ENCODE assay signal across 20 cellular contexts in the genomic region with DNA sequence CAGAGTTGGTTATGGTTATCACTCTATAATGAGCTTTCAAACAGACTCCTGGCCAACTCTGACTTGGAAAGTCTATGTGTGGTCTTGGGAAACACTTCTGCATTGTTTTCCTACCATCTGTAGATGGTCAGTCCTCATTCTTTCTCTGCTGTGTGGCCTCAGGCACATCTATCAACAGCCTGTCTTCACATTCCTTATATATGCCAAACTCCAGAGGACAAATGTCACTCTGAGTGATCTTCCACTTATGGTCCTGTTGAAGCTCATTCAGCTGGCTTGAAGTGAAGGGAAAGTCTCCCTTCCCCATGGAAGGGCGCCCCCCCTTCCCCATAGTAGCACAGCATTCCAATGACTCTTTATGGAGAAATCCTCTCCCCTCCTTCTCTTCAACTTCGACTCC. TPM values are rescaled to one million over a fixed set of nuclear protein-coding genes. Genes with fewer than 3 reads are reported as not detected.
DNase-seq lines count a peak whose midpoint lies in the region; ATAC-seq and TF ChIP-seq lines count a peak whose summit lies in the region.
"Had no signal": no experiment of that assay in that cellular context is flagged by ENCODE, and none has a peak within 500 bp of the region (broad histone marks: within the 10 kb centered on the region; RNA-seq: fewer than 3 reads in every experiment).

No MANE protein-coding gene starts in this region.

- intact Hi-C loops in activated naive CD4-positive, alpha-beta T cell treated with anti-CD3 and anti-CD28 coated beads for 36 hours (cut with micrococcal nuclease), result no loop called here
- intact Hi-C loops in left colon (cut with DNase I, micrococcal nuclease), result no loop called here

- CTCF ChIA-PET in activated naive CD4-positive, alpha-beta T cell treated with anti-CD3 and anti-CD28 coated beads for 36 hours (lab: Charles Lee), result interaction anchor here (0.6 to 2.1 kb wide), 6 partner anchors 10 to 62 kb away, joined by 3 to 6 read pairs (median 4); no protein-coding TSS in a partner anchor
- CTCF ChIA-PET in T-cell (lab: Charles Lee), result no interaction called here

- H3K9me3 Mint-ChIP-seq in activated naive CD4-positive, alpha-beta T cell treated with anti-CD3 and anti-CD28 coated beads for 36 hours, result no peaks in the 10 kb centered on the region
- no peaks in the 10 kb centered on the region for H3K9me3 Mint-ChIP-seq in T-cell
- H3K9me3 Mint-ChIP-seq in endothelial cell (ENCODE audit: unreplicated experiment), result no peaks in the 10 kb centered on the region
- H3K9me3 Mint-ChIP-seq in stimulated activated naive CD8-positive, alpha-beta T cell treated with anti-CD3 and anti-CD28 coated beads, Interleukin-15, amount 100 ng/mL, for 72 hours, result no peaks in the 10 kb centered on the region

- TF ChIP-seq CTCF in endothelial cell (IDR thresholded peaks at IDR 0.05; ENCODE audit: unreplicated experiment) (no peak), GM20000 (IDR thresholded peaks at IDR 0.05; ENCODE audit: extremely low read depth, missing control alignments) (no peak)

- no peaks in the 10 kb centered on the region for H3K36me3 Mint-ChIP-seq in activated naive CD4-positive, alpha-beta T cell treated with anti-CD3 and anti-CD28 coated beads for 36 hours (ENCODE audit: low read depth)
- H3K36me3 Mint-ChIP-seq in T-cell (no peaks in the 10 kb centered on the region), endothelial cell (ENCODE audit: low read depth, unreplicated experiment) (peaks cover 5% of the 10 kb centered on the region)
- H3K36me3 Mint-ChIP-seq: CD14-positive monocyte had no signal

- POLR2A ChIA-PET in T-cell (lab: Charles Lee), result no interaction called here

- H3K27ac Mint-ChIP-seq in activated naive CD4-positive, alpha-beta T cell treated with anti-CD3 and anti-CD28 coated beads for 36 hours, result peak overlapping the region; percentile 99
- H3K27ac Mint-ChIP-seq in T-cell (peak overlapping the region; percentile 65 to 96), endothelial cell (ENCODE audit: unreplicated experiment) (peak overlapping the region; percentile 99)
- H3K27ac Mint-ChIP-seq in stimulated activated naive CD8-positive, alpha-beta T cell treated with anti-CD3 and anti-CD28 coated beads, Interleukin-15, amount 100 ng/mL, for 72 hours, result peak overlapping the region; percentile 94 to 98
- H3K27ac Mint-ChIP-seq: CD14-positive monocyte had no signal

- no peak overlapping the region for H3K4me3 Mint-ChIP-seq in activated naive CD4-positive, alpha-beta T cell treated with anti-CD3 and anti-CD28 coated beads for 36 hours
- H3K4me3 Mint-ChIP-seq in T-cell (no peak overlapping the region), endothelial cell (ENCODE audit: unreplicated experiment) (peak overlapping the region; percentile 39)
- H3K4me3 Mint-ChIP-seq in stimulated activated naive CD8-positive, alpha-beta T cell treated with anti-CD3 and anti-CD28 coated beads, Interleukin-15, amount 100 ng/mL, for 72 hours, result peak overlapping the region in 1 of 2 donors; percentile 78
- H3K4me3 Mint-ChIP-seq: CD14-positive monocyte had no signal

- H3K27me3 Mint-ChIP-seq in activated naive CD4-positive, alpha-beta T cell treated with anti-CD3 and anti-CD28 coated beads for 36 hours (ENCODE audit: low read depth), result no peaks in the 10 kb centered on the region
- no peaks in the 10 kb centered on the region for H3K27me3 Mint-ChIP-seq in T-cell
- H3K27me3 Mint-ChIP-seq in endothelial cell (ENCODE audit: unreplicated experiment), result peaks cover 2% of the 10 kb centered on the region
- H3K27me3 Mint-ChIP-seq in stimulated activated naive CD8-positive, alpha-beta T cell treated with anti-CD3 and anti-CD28 coated beads, Interleukin-15, amount 100 ng/mL, for 72 hours, result no peaks in the 10 kb centered on the region

- H3K4me1 Mint-ChIP-seq in activated naive CD4-positive, alpha-beta T cell treated with anti-CD3 and anti-CD28 coated beads for 36 hours (ENCODE audit: low read depth), result peaks cover 91% of the 10 kb centered on the region
- H3K4me1 Mint-ChIP-seq in T-cell, result peaks cover 52 to 69% (median 68%) of the 10 kb centered on the region in 3 donors
- H3K4me1 Mint-ChIP-seq in endothelial cell (ENCODE audit: unreplicated experiment), result peaks cover 52% of the 10 kb centered on the region
- H3K4me1 Mint-ChIP-seq in stimulated activated naive CD8-positive, alpha-beta T cell treated with anti-CD3 and anti-CD28 coated beads, Interleukin-15, amount 100 ng/mL, for 72 hours, result peaks cover 95% of the 10 kb centered on the region

- ATAC-seq in T-cell (replicated peaks in 1 of 4), result no peak
- ATAC-seq in stimulated activated naive CD8-positive, alpha-beta T cell treated with anti-CD3 and anti-CD28 coated beads, Interleukin-15, amount 100 ng/mL, for 72 hours, result no peak
- ATAC-seq in left colon, result no peak
- ATAC-seq: gastroesophageal sphincter had no signal

- no peak for DNase-seq in activated naive CD4-positive, alpha-beta T cell treated with anti-CD3 and anti-CD28 coated beads for 36 hours
- DNase-seq in activated naive CD4-positive, alpha-beta T cell (lab: John Stamatoyannopoulos, UW), result no peak
- DNase-seq in T-cell (no peak), endothelial cell (ENCODE audit: low spot score) (no peak), GM20000 (ENCODE audit: low spot score) (no peak), mucosa of gallbladder (ENCODE audit: low spot score) (no peak), left colon (no peak)
- no peak for DNase-seq in stimulated activated naive CD8-positive, alpha-beta T cell treated with anti-CD3 and anti-CD28 coated beads, Interleukin-15, amount 100 ng/mL, for 72 hours
- DNase-seq: ACHN; activated CD4-positive, alpha-beta T cell treated with anti-CD3 and anti-CD28 coated beads, Interleukin-2, amount 50 U/mL, for 48 hours; cerebellar nuclear complex; H7; mammary epithelial cell; NCI-H1694 treated with DMSO at 0.1 percent for 48 hours; NCI-H526 treated with DMSO at 0.1 percent for 48 hours; ovary; stimulated activated CD4-positive, alpha-beta T cell treated with anti-CD3 and anti-CD28 coated beads, Interleukin-12 subunit alpha, Interleukin-12 subunit beta, amount 100 ng/mL, for 4 hours; SW 1271 had no signal

RNA-seq across cellular contexts. Expression of a gene that starts 58.7 kb away (rescaled TPM):
- total RNA-seq in activated naive CD4-positive, alpha-beta T cell treated with anti-CD3 and anti-CD28 coated beads for 36 hours, result under 1 TPM in 1 of 2 experiments, not detected in 1; 0.27 TPM
- under 1 TPM in 3 of 5 donors, not detected in 2; 0.16 to 0.26 (median 0.20) TPM for total RNA-seq in T-cell
- total RNA-seq in endothelial cell (ENCODE audit: unreplicated experiment), result 79.8 TPM
- total RNA-seq in mucosa of gallbladder, result 6.5 TPM
- 1 to 10 TPM; 5.8 to 6.3 TPM for total RNA-seq in left colon

Comparison
In these comparisons a context has a peak if more than half of its experiments do, and no peak if none do; other contexts are left out.
1. RNA of a gene that starts 58.7 kb away (total RNA-seq): 79.8 TPM in endothelial cell (single experiment); 6.5 TPM in mucosa of gallbladder (single experiment), 5.8 to 6.3 TPM in left colon, 0.27 TPM in activated naive CD4-positive, alpha-beta T cell treated with anti-CD3 and anti-CD28 coated beads for 36 hours and 0.16 to 0.26 TPM in T-cell; every median in the first group is over 10 times any median in the second.
2. Peak in every context shown above with its lines, with median percentiles within 50 percentile points of each other: H3K27ac Mint-ChIP-seq.